ENCODE assay signal across 23 cellular contexts in the genomic region with DNA sequence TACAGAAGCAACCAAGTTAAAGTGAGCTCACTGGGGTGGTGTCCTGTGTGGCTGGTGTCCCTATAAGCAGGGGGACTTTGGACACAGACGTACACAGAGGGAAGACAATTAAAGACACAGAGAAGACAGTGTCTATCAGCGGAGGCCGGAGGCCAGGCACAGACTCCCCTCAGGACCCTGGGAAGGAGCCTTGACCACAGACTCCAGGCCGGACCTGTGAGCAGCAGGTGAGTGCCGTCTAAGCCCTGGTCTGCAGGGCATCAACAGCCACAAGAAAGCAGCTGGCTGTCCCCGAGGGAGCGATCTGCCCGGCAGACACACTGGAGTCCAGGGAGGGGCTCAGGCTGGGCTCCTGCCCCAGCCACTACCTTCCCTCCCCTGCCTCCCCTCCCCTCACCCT.
DNase-seq lines count a peak whose midpoint lies in the region; ATAC-seq and TF ChIP-seq lines count a peak whose summit lies in the region.
"Had no signal": no experiment of that assay in that cellular context is flagged by ENCODE, and none has a peak within 500 bp of the region (broad histone marks: within the 10 kb centered on the region; RNA-seq: fewer than 3 reads in every experiment).

No MANE protein-coding gene starts in this region.

- no peak overlapping the region for H3T11ph ChIP-seq in H9 (ENCODE audit: low read length)

- no peak overlapping the region for H2AFZ ChIP-seq in H9 (ENCODE audit: low read length)
- no peak overlapping the region for H2AFZ ChIP-seq in mammary epithelial cell (ENCODE audit: low read depth, low read length)

- H3K79me2 ChIP-seq in H9 (ENCODE audit: insufficient read depth, low read length), result no peaks in the 10 kb centered on the region
- no peaks in the 10 kb centered on the region for H3K79me2 ChIP-seq in mammary epithelial cell (ENCODE audit: insufficient read depth, low read length)

- no peak overlapping the region for H3K23ac ChIP-seq in H9 (ENCODE audit: insufficient read length, low read depth, low read length)

- no peak overlapping the region for H3K4me2 ChIP-seq in H9 (ENCODE audit: insufficient read depth, insufficient read length, low read length)
- H3K4me2 ChIP-seq in mammary epithelial cell (ENCODE audit: insufficient read depth, low read depth, low read length), result no peak overlapping the region

- no peak for TF ChIP-seq POLR2A in stomach (IDR thresholded peaks at IDR 0.05)

- BruUV-seq in mammary epithelial cell (replicated peaks; lab: Mats Ljungman, UMichigan), result no TSS peak

- no peak overlapping the region for H3K4me3 Mint-ChIP-seq in activated naive CD8-positive, alpha-beta T cell treated with anti-CD3 and anti-CD28 coated beads, Interleukin-2, amount 10 ng/mL, durations not matched to agents 7 days and 5 days
- no peak overlapping the region for H3K4me3 Mint-ChIP-seq in activated naive CD8-positive, alpha-beta T cell treated with anti-CD3 and anti-CD28 coated beads for 36 hours
- H3K4me3 Mint-ChIP-seq in H9, result no peak overlapping the region
- H3K4me3 Mint-ChIP-seq: CD4-positive, alpha-beta T cell had no signal

- H2BK5ac ChIP-seq in H9 (ENCODE audit: insufficient read length, low read length), result no peak overlapping the region

- dilution Hi-C loops in mammary epithelial cell (cut with HindIII; ENCODE audit: low sequenced_read_pairs), result no loop called here

- DNase-seq in activated naive CD8-positive, alpha-beta T cell treated with anti-CD3 and anti-CD28 coated beads, Interleukin-2, amount 10 ng/mL, durations not matched to agents 7 days and 5 days, result peak; percentile 20
- DNase-seq in activated naive CD8-positive, alpha-beta T cell treated with anti-CD3 and anti-CD28 coated beads for 36 hours, result no peak
- DNase-seq in H9, result peak; percentile 12
- DNase-seq in islet precursor cell, result peak; percentile 26
- peak; percentile 18 for DNase-seq in stomach
- no peak for DNase-seq in mammary epithelial cell
- DNase-seq in activated CD4-positive, alpha-beta T cell treated with anti-CD3 and anti-CD28 coated beads, Interleukin-2, amount 50 U/mL, for 1 hour, result no peak
- DNase-seq: ACHN, AML-193, EL, IMR-90, Karpas-422, MM.1S, NCI-H1092 treated with DMSO at 0.1 percent for 48 hours, NCI-H1694, NCI-H2107, NCI-H2227 treated with DMSO at 0.1 percent for 48 hours, NCI-H524, SHP77 had no signal

- in situ Hi-C loops in mammary epithelial cell (cut with MboI; ENCODE audit: low sequenced_read_pairs in 2 of 2), result no loop called here

- CTCF ChIA-PET in mammary epithelial cell (lab: Charles Lee; ENCODE audit: low non-redundant PET), result no interaction called here

- no peak overlapping the region for H3K27ac Mint-ChIP-seq in activated naive CD8-positive, alpha-beta T cell treated with anti-CD3 and anti-CD28 coated beads, Interleukin-2, amount 10 ng/mL, durations not matched to agents 7 days and 5 days
- no peak overlapping the region for H3K27ac Mint-ChIP-seq in activated naive CD8-positive, alpha-beta T cell treated with anti-CD3 and anti-CD28 coated beads for 36 hours
- no peak overlapping the region for H3K27ac Mint-ChIP-seq in H9
- H3K27ac Mint-ChIP-seq: CD4-positive, alpha-beta T cell had no signal

- H3K9me3 ChIP-seq in H9 (ENCODE audit: control insufficient read depth, low read depth, low read length) (no peaks in the 10 kb centered on the region), stomach (no peaks in the 10 kb centered on the region), mammary epithelial cell (replicated peaks; ENCODE audit: insufficient read depth, low read length) (peaks cover 42% of the 10 kb centered on the region)
- H3K9me3 ChIP-seq: HAP-1 had no signal

- no peak overlapping the region for H3K14ac ChIP-seq in H9 (ENCODE audit: insufficient read depth, low read length)

- no peaks in the 10 kb centered on the region for H3K79me1 ChIP-seq in H9 (ENCODE audit: insufficient read depth, low read depth, low read length, poor library complexity, severe bottlenecking)

- H2BK12ac ChIP-seq in H9 (ENCODE audit: insufficient read length, low read depth, low read length), result no peak overlapping the region

- H3K27ac ChIP-seq in H9 (ENCODE audit: insufficient read length, low read depth, low read length) (no peak overlapping the region), stomach (no peak overlapping the region), mammary epithelial cell (ENCODE audit: insufficient read depth, low read depth, low read length) (no peak overlapping the region)

- H4K8ac ChIP-seq in H9 (replicated peaks; ENCODE audit: insufficient read length, low read depth, low read length), result no peak overlapping the region

- H3K27me3 Mint-ChIP-seq in activated naive CD8-positive, alpha-beta T cell treated with anti-CD3 and anti-CD28 coated beads, Interleukin-2, amount 10 ng/mL, durations not matched to agents 7 days and 5 days, result no peaks in the 10 kb centered on the region
- H3K27me3 Mint-ChIP-seq in activated naive CD8-positive, alpha-beta T cell treated with anti-CD3 and anti-CD28 coated beads for 36 hours, result no peaks in the 10 kb centered on the region
- H3K27me3 Mint-ChIP-seq in H9 (ENCODE audit: low read depth), result peaks cover 3% of the 10 kb centered on the region
- H3K27me3 Mint-ChIP-seq: CD4-positive, alpha-beta T cell had no signal

- no peaks in the 10 kb centered on the region for H3K36me3 Mint-ChIP-seq in activated naive CD8-positive, alpha-beta T cell treated with anti-CD3 and anti-CD28 coated beads, Interleukin-2, amount 10 ng/mL, durations not matched to agents 7 days and 5 days
- H3K36me3 Mint-ChIP-seq in activated naive CD8-positive, alpha-beta T cell treated with anti-CD3 and anti-CD28 coated beads for 36 hours, result no peaks in the 10 kb centered on the region
- H3K36me3 Mint-ChIP-seq in H9 (ENCODE audit: insufficient read depth in 1 of 3, low read depth in 3 of 3), result no peaks in the 10 kb centered on the region; a peak in 1 of 7 replicates

- H3K4me1 Mint-ChIP-seq in activated naive CD8-positive, alpha-beta T cell treated with anti-CD3 and anti-CD28 coated beads, Interleukin-2, amount 10 ng/mL, durations not matched to agents 7 days and 5 days, result no peaks in the 10 kb centered on the region
- no peaks in the 10 kb centered on the region for H3K4me1 Mint-ChIP-seq in activated naive CD8-positive, alpha-beta T cell treated with anti-CD3 and anti-CD28 coated beads for 36 hours
- no peaks in the 10 kb centered on the region for H3K4me1 Mint-ChIP-seq in H9

- H3K4me3 ChIP-seq in stomach (no peak overlapping the region), mammary epithelial cell (replicated peaks in 1 of 3; ENCODE audit: insufficient read depth in 1 of 3, low read depth in 2 of 3, low read length in 3 of 3) (no peak overlapping the region)
- H3K4me3 ChIP-seq: HAP-1 had no signal

- H2BK120ac ChIP-seq in H9 (ENCODE audit: low read depth, low read length, poor library complexity, severe bottlenecking), result no peak overlapping the region

- no peak overlapping the region for H3K56ac ChIP-seq in H9 (ENCODE audit: insufficient read length, low read depth, low read length)

- no peak overlapping the region for H3K9ac ChIP-seq in H9 (ENCODE audit: extremely low read depth, insufficient read length, low read length)
- H3K9ac ChIP-seq in mammary epithelial cell (ENCODE audit: insufficient read depth, low read length), result no peak overlapping the region

- no peak overlapping the region for H3K4ac ChIP-seq in H9 (ENCODE audit: low read depth, low read length)

- H4K5ac ChIP-seq in H9 (ENCODE audit: insufficient read length, low read depth, low read length), result no peak overlapping the region

- H3K27me3 ChIP-seq in H9 (ENCODE audit: insufficient read depth, low read length) (no peaks in the 10 kb centered on the region), stomach (peaks cover 0 to 9% (median 0%) of the 10 kb centered on the region in 3 donors), mammary epithelial cell (ENCODE audit: insufficient read depth, low read length) (no peaks in the 10 kb centered on the region)

- no peak overlapping the region for H2BK15ac ChIP-seq in H9 (ENCODE audit: low read depth, low read length)

- H2AK5ac ChIP-seq in H9 (ENCODE audit: insufficient read length, low read length), result no peak overlapping the region

- TF ChIP-seq CTCF in H9 (conservative IDR thresholded peaks at IDR 0.05) (no peak), stomach (IDR thresholded peaks at IDR 0.05) (no peak), mammary epithelial cell (conservative IDR thresholded peaks at IDR 0.05 in 1 of 2, IDR thresholded peaks at IDR 0.05 in 1 of 2; ENCODE audit: extremely low read depth in 1 of 2, insufficient read depth in 1 of 2, low read depth in 1 of 2, low read length in 2 of 2) (no peak)

- H3K23me2 ChIP-seq in H9 (ENCODE audit: insufficient read length, low read depth, low read length, poor library complexity, severe bottlenecking), result peaks cover 4% of the 10 kb centered on the region

- no CpG with 5 or more reads among the region's 8 CpGs for WGBS in H9 (ENCODE audit: extremely low coverage, insufficient read length, low lambda C conversion rate)
- WGBS in stomach, 5 donors, result 74 to 87% (median 84%) methylated on average over 8 of the region's 8 CpGs
- WGBS in mammary epithelial cell (ENCODE audit: low coverage, missing lambda C conversion rate), result 70% methylated on average over 6 of the region's 8 CpGs

- H3K4me1 ChIP-seq in H9 (ENCODE audit: insufficient read depth, low read length), result no peaks in the 10 kb centered on the region
- H3K4me1 ChIP-seq in stomach, result peaks cover 11 to 26% (median 19%) of the 10 kb centered on the region in 4 donors
- no peaks in the 10 kb centered on the region for H3K4me1 ChIP-seq in mammary epithelial cell (ENCODE audit: insufficient read depth, low read length)
- H3K4me1 ChIP-seq: HAP-1 had no signal

- H2BK20ac ChIP-seq in H9 (ENCODE audit: low read depth, low read length, poor library complexity, severe bottlenecking), result no peak overlapping the region

- no peak for TF ChIP-seq EP300 in stomach (IDR thresholded peaks at IDR 0.05)

- POLR2A ChIA-PET in activated naive CD8-positive, alpha-beta T cell treated with anti-CD3 and anti-CD28 coated beads, Interleukin-2, amount 10 ng/mL, durations not matched to agents 7 days and 5 days (lab: Charles Lee), result no interaction called here

- H3K36me3 ChIP-seq in stomach, result no peaks in the 10 kb centered on the region
- no peaks in the 10 kb centered on the region for H3K36me3 ChIP-seq in mammary epithelial cell (ENCODE audit: insufficient read depth, low read length)
- H3K36me3 ChIP-seq: HAP-1 had no signal

- H3K18ac ChIP-seq in H9 (ENCODE audit: insufficient read length, low read depth, low read length), result no peak overlapping the region

- ATAC-seq in activated naive CD8-positive, alpha-beta T cell treated with anti-CD3 and anti-CD28 coated beads, Interleukin-2, amount 10 ng/mL, durations not matched to agents 7 days and 5 days (ENCODE audit: low read depth), result no peak
- no peak for ATAC-seq in GM21526 (IDR thresholded peaks at IDR 0.05; ENCODE audit: low FRiP score, unreplicated experiment)
- ATAC-seq: Panc1 had no signal

- no peak overlapping the region for H4K91ac ChIP-seq in H9 (ENCODE audit: insufficient read length, low read depth, low read length)

- intact Hi-C loops in stomach (cut with DNase I; ENCODE audit: low total_unique reads) (no loop called here), mammary epithelial cell (cut with micrococcal nuclease) (no loop called here)

- H4K20me1 ChIP-seq in H9 (ENCODE audit: control insufficient read depth, insufficient read depth, insufficient read length) (no peaks in the 10 kb centered on the region), mammary epithelial cell (ENCODE audit: insufficient read depth, low read length) (no peaks in the 10 kb centered on the region)

- H3K9me3 Mint-ChIP-seq in activated naive CD8-positive, alpha-beta T cell treated with anti-CD3 and anti-CD28 coated beads, Interleukin-2, amount 10 ng/mL, durations not matched to agents 7 days and 5 days, result no peaks in the 10 kb centered on the region
- no peaks in the 10 kb centered on the region for H3K9me3 Mint-ChIP-seq in activated naive CD8-positive, alpha-beta T cell treated with anti-CD3 and anti-CD28 coated beads for 36 hours
- H3K9me3 Mint-ChIP-seq in H9, result no peaks in the 10 kb centered on the region; a peak in 1 of 5 replicates
- H3K9me3 Mint-ChIP-seq: CD4-positive, alpha-beta T cell had no signal

Comparison
In these comparisons a context has a peak if more than half of its experiments do, and no peak if none do; other contexts are left out.
1. DNase-seq: peak in activated naive CD8-positive, alpha-beta T cell treated with anti-CD3 and anti-CD28 coated beads, Interleukin-2, amount 10 ng/mL, durations not matched to agents 7 days and 5 days (single experiment), H9 (single experiment), islet precursor cell (single experiment) and stomach (single experiment); none in activated naive CD8-positive, alpha-beta T cell treated with anti-CD3 and anti-CD28 coated beads for 36 hours (single experiment), mammary epithelial cell (single experiment) and activated CD4-positive, alpha-beta T cell treated with anti-CD3 and anti-CD28 coated beads, Interleukin-2, amount 50 U/mL, for 1 hour (single experiment).